In genomic region chr5:22372376-22372775, GRCh38 we compare ENCODE assay signal across 1 cellular context.
TF ChIP-seq lines count a peak whose summit lies in the region.

No MANE protein-coding gene starts in this region.

TF ChIP-seq in GM23338, 12 proteins besides CTCF, POLR2A, EP300 and RAD21 (continued from another document):
- TF ChIP-seq CREB1 (CRISPR knock-in tag; IDR thresholded peaks at IDR 0.05; ENCODE audit: low read depth): no peak
- no peak for TF ChIP-seq ZNF331 (CRISPR knock-in tag; IDR thresholded peaks at IDR 0.05; ENCODE audit: low read depth)
- no peak for TF ChIP-seq ZNF114 (CRISPR knock-in tag; IDR thresholded peaks at IDR 0.05)
